Comparison of ENCODE assay signal across 8 cellular contexts in the genomic region with DNA sequence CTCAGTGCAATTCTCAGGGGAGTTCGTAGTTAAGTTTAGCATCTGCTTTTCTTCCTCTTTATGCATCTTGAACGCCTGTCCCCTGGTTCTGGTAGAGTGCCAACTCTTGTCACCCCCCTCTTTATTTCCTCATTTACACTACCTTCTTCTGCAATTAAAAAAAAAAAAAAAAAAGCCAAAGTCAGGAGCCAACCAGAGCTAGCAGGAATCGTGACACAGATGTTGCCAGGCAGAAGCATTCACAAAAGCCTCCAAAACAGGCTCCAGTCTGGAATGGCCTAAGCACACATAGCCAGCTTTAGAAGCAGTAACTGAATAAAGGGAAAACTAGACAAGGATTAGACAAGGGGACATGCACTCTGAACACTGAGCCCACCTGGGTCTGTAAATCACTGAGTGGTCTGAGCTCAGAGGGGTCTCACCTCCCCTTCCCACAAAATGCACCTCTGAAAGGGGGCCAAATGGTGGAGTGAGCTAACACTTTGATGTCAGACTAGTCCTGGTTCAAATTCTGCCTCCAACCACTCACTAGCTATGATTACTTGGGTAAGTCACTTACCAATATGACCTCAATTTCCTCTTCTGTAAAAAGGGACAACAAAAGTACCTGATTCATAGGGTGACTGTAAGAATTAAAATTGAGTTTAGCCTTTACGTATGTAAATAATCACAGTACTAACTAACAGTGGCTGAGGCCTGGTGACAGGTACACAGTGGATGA. TPM values are rescaled to one million over a fixed set of nuclear protein-coding genes. Genes with fewer than 3 reads are reported as not detected.
DNase-seq lines count a peak whose midpoint lies in the region; ATAC-seq and TF ChIP-seq lines count a peak whose summit lies in the region.

No MANE protein-coding gene starts in this region.

- ATAC-seq in right cardiac atrium (peak; percentile 81 to 83), GM19351 (IDR thresholded peaks at IDR 0.05; ENCODE audit: unreplicated experiment) (no peak), GM18870 (IDR thresholded peaks at IDR 0.05; ENCODE audit: unreplicated experiment) (no peak)

- DNase-seq in ELR (ENCODE audit: low read depth) (peak; percentile 82), LNCaP clone FGC (ENCODE audit: low read depth) (peak; percentile 66), SIG-M5 (lab: John Stamatoyannopoulos, UW) (peak; percentile 83), ascending aorta (ENCODE audit: low spot score in 2 of 2) (peak in 1 of 2 donors; percentile 86), right cardiac atrium (peak; percentile 71 to 80 (median 78))

- intact Hi-C loops in ascending aorta (cut with DNase I) (loop anchor here (5.0 kb wide), 1 partner anchor 53 kb away; the partner anchor contains the start of gene TCOF1), right cardiac atrium (cut with DNase I) (no loop called here)

- WGBS in right cardiac atrium = 20% methylated on average over 4 of the region's 4 CpGs

- no peaks in the 10 kb centered on the region for H3K36me3 ChIP-seq in ascending aorta
- H3K36me3 ChIP-seq in rectal smooth muscle tissue (ENCODE audit: control insufficient read depth, insufficient read depth, low read length) = peaks cover 8% of the 10 kb centered on the region

- TF ChIP-seq CTCF in LNCaP clone FGC (IDR thresholded peaks at IDR 0.05; ENCODE audit: control insufficient read depth, extremely low read depth, insufficient read depth) (no peak), ascending aorta (IDR thresholded peaks at IDR 0.05) (no peak)

- H3K27ac ChIP-seq in ascending aorta (peak overlapping the region; percentile 81 to 86), right cardiac atrium (ENCODE audit: low read length) (peak overlapping the region; percentile 95), rectal smooth muscle tissue (ENCODE audit: low read depth, low read length) (peak overlapping the region; percentile 68)

- H3K4me3 ChIP-seq in LNCaP clone FGC (ENCODE audit: low read depth, low read length) (no peak overlapping the region), ascending aorta (peak overlapping the region; percentile 55 to 64), right cardiac atrium (ENCODE audit: low read length) (peak overlapping the region; percentile 64), rectal smooth muscle tissue (ENCODE audit: low read length) (peak overlapping the region; percentile 48)

- H3K27me3 ChIP-seq in ascending aorta = no peaks in the 10 kb centered on the region
- no peaks in the 10 kb centered on the region for H3K27me3 ChIP-seq in right cardiac atrium (ENCODE audit: control insufficient read depth, insufficient read depth)
- H3K27me3 ChIP-seq in rectal smooth muscle tissue (ENCODE audit: control insufficient read depth, insufficient read depth, low read length) = no peaks in the 10 kb centered on the region

- H3K9me3 ChIP-seq in ascending aorta (no peaks in the 10 kb centered on the region), right cardiac atrium (ENCODE audit: control insufficient read depth, low read length) (no peaks in the 10 kb centered on the region)

- H3K4me1 ChIP-seq in ascending aorta (peaks cover 3 to 11% of the 10 kb centered on the region in 2 donors), right cardiac atrium (ENCODE audit: control insufficient read depth, insufficient read depth, low read length) (peaks cover 2% of the 10 kb centered on the region), rectal smooth muscle tissue (ENCODE audit: control insufficient read depth, insufficient read depth, low read length) (peaks cover 9% of the 10 kb centered on the region)

- no peak overlapping the region for H3K9ac ChIP-seq in rectal smooth muscle tissue (ENCODE audit: low read length)

RNA-seq across cellular contexts. Expression of gene CD74, which starts 2.0 kb away (rescaled TPM):
- total RNA-seq in ascending aorta (1,940 TPM), right cardiac atrium (100 to 1,000 TPM; 222 to 331 (median 251) TPM)
- 201 TPM for polyA plus RNA-seq in right cardiac atrium

RNA-seq across cellular contexts. Expression of gene RPS14, which starts 38.9 kb away (rescaled TPM):
- 1,928 TPM for total RNA-seq in ascending aorta
- 1,000 to 10,000 TPM; 1,254 to 1,552 (median 1,386) TPM for total RNA-seq in right cardiac atrium
- 1,870 TPM for polyA plus RNA-seq in right cardiac atrium

RNA-seq across cellular contexts. Expression of gene TCOF1, which starts 53.2 kb away (rescaled TPM):
- total RNA-seq in ascending aorta = 31.4 TPM
- 10 to 100 TPM; 14.3 to 22.7 (median 17.5) TPM for total RNA-seq in right cardiac atrium
- polyA plus RNA-seq in right cardiac atrium = 11.9 TPM

Comparison
In these comparisons a context has a peak if more than half of its experiments do, and no peak if none do; other contexts are left out.
1. ATAC-seq: peak in right cardiac atrium (2 of 2); none in GM19351 (single experiment) and GM18870 (single experiment).
2. Peak in every context shown above with its lines, with median percentiles within 50 percentile points of each other: H3K27ac ChIP-seq.